In the genomic region with DNA sequence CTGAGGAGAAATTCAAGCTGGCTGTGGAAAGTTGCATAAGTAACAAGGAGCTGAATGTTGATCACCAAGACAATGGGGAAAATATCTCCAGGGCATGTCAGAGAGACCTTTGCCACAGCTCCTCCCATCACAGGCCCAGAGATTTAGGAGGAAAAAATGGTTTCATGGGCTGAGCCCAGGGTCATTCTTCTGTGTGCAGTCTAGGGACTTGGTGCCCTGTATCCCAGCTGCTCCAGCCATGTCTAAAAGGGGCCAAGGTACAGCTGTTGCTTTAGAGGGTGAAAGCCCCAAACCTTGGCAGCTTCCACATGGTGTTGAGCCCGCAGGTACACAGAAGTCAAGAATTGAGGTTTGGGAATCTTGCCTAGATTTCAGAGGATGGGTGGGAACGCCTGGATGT, we compare ENCODE assay signal across 33 cellular contexts.
DNase-seq lines count a peak whose midpoint lies in the region; ATAC-seq and TF ChIP-seq lines count a peak whose summit lies in the region.
"Had no signal": no experiment of that assay in that cellular context is flagged by ENCODE, and none has a peak within 500 bp of the region (broad histone marks: within the 10 kb centered on the region; RNA-seq: fewer than 3 reads in every experiment).

No MANE protein-coding gene starts in this region.

- H2AFZ ChIP-seq in Karpas-422 (ENCODE audit: low read length): no peak overlapping the region

- DNase-seq in Karpas-422 (no peak), endothelial cell (ENCODE audit: low spot score) (no peak), immature natural killer cell (no peak), NCI-H1417 (lab: John Stamatoyannopoulos, UW) (no peak)
- DNase-seq: 8988T; ACHN; AML-193; BE2C; C1 segment of cervical spinal cord; Caco-2; Calu3; CD4-positive, alpha-beta memory T cell; CD4-positive, alpha-beta T cell; CD4-positive, CD25-positive, alpha-beta regulatory T cell; CD8-positive, alpha-beta memory T cell; CD8-positive, alpha-beta T cell; COR-L47; DMS 273 treated with DMSO at 0.1 percent for 48 hours; DMS153; DMS53; DMS79; DMS79 treated with DMSO at 0.1 percent for 48 hours; DND-41; EL had no signal

- no peak for TF ChIP-seq CTCF in HEK293 (tag by site-specific recombination; IDR thresholded peaks at IDR 0.05)
- no peak for TF ChIP-seq CTCF in endothelial cell (IDR thresholded peaks at IDR 0.05; ENCODE audit: unreplicated experiment)

- no peaks in the 10 kb centered on the region for H3K9me3 ChIP-seq in HEK293 (ENCODE audit: control insufficient read depth, insufficient read depth, low read depth, low read length)
- no peaks in the 10 kb centered on the region; the same call in 1 of the 2 replicates for H3K9me3 ChIP-seq in Karpas-422 (ENCODE audit: low read length)
- H3K9me3 ChIP-seq: A549, BE2C had no signal

- H4K20me1 ChIP-seq in Karpas-422 (ENCODE audit: insufficient read depth, low read depth, low read length): no peaks in the 10 kb centered on the region
- H4K20me1 ChIP-seq: BLaER1; BLaER1 treated with 17β-estradiol and CSF1 and Interleukin-3, amounts not matched to agents 10 nM and 100 nM had no signal

- H3K4me1 Mint-ChIP-seq in endothelial cell (ENCODE audit: unreplicated experiment): peaks cover 10% of the 10 kb centered on the region
- H3K4me1 Mint-ChIP-seq in immature natural killer cell: peaks cover 0 to 4% of the 10 kb centered on the region in 2 donors
- H3K4me1 Mint-ChIP-seq: CD14-positive monocyte; CD4-positive, alpha-beta memory T cell; CD4-positive, CD25-positive, alpha-beta regulatory T cell had no signal

- H3K27ac ChIP-seq in HEK293 (ENCODE audit: extremely low read depth, low read depth, low read length) (no peak overlapping the region), Karpas-422 (ENCODE audit: low read length) (peak overlapping the region; percentile 97; the same call in 1 of the 2 replicates)
- H3K27ac ChIP-seq: 22Rv1; A549; BLaER1; BLaER1 treated with 17β-estradiol and CSF1 and Interleukin-3, amounts not matched to agents 10 nM and 100 nM; C4-2B had no signal

- H3K4me2 ChIP-seq in Karpas-422 (ENCODE audit: low read depth, low read length, poor library complexity, severe bottlenecking): no peak overlapping the region
- H3K4me2 ChIP-seq: A549; BLaER1; BLaER1 treated with 17β-estradiol and CSF1 and Interleukin-3, amounts not matched to agents 10 nM and 100 nM had no signal

- H3K4me1 ChIP-seq in HEK293 (ENCODE audit: control insufficient read depth, insufficient read depth, low read length) (peaks cover 5% of the 10 kb centered on the region; the same call in 1 of the 2 replicates), Karpas-422 (ENCODE audit: low read length) (peaks cover 61% of the 10 kb centered on the region)
- H3K4me1 ChIP-seq: A549, BE2C, Caco-2 had no signal

- POLR2A ChIA-PET in HEK293 (lab: Yijun Ruan, JAX): no interaction called here

- H3K9ac ChIP-seq in Karpas-422 (ENCODE audit: low read length): no peak overlapping the region
- H3K9ac ChIP-seq: BLaER1; BLaER1 treated with 17β-estradiol and CSF1 and Interleukin-3, amounts not matched to agents 10 nM and 100 nM had no signal

- no peak overlapping the region for H3K4me3 ChIP-seq in HEK293 (ENCODE audit: low read depth, low read length)
- no peak overlapping the region for H3K4me3 ChIP-seq in Karpas-422 (ENCODE audit: low read length)
- H3K4me3 ChIP-seq: A549; BLaER1; BLaER1 treated with 17β-estradiol and CSF1 and Interleukin-3, amounts not matched to agents 10 nM and 100 nM had no signal

- H3K9me2 ChIP-seq in Karpas-422 (replicated peaks; ENCODE audit: insufficient read depth, low read length): no peaks in the 10 kb centered on the region

- H3K79me2 ChIP-seq in Karpas-422 (ENCODE audit: low read length): no peaks in the 10 kb centered on the region

- ATAC-seq in HG03159 (IDR thresholded peaks at IDR 0.05; ENCODE audit: unreplicated experiment): no peak
- ATAC-seq: A549; CD8-positive, alpha-beta T cell had no signal

- H3K27me3 Mint-ChIP-seq in endothelial cell (ENCODE audit: unreplicated experiment): peaks cover 6% of the 10 kb centered on the region
- peaks cover 0 to 10% (median 10%) of the 10 kb centered on the region in 3 donors for H3K27me3 Mint-ChIP-seq in immature natural killer cell (ENCODE audit: low read depth in 3 of 3)
- H3K27me3 Mint-ChIP-seq: CD4-positive, CD25-positive, alpha-beta regulatory T cell had no signal

- CTCF ChIA-PET in HEK293 (lab: Yijun Ruan, JAX): no interaction called here

- H3K9me3 Mint-ChIP-seq in endothelial cell (ENCODE audit: unreplicated experiment) (peaks cover 8% of the 10 kb centered on the region), immature natural killer cell (peaks cover 0 to 19% (median 5%) of the 10 kb centered on the region in 6 donors)

- H3K27me3 ChIP-seq in Karpas-422 (ENCODE audit: low read length): no peaks in the 10 kb centered on the region
- H3K27me3 ChIP-seq: BE2C; BLaER1; BLaER1 treated with 17β-estradiol and CSF1 and Interleukin-3, amounts not matched to agents 10 nM and 100 nM had no signal

- peak overlapping the region; percentile 10 for H3K27ac Mint-ChIP-seq in endothelial cell (ENCODE audit: unreplicated experiment)
- H3K27ac Mint-ChIP-seq in immature natural killer cell: no peak overlapping the region
- H3K27ac Mint-ChIP-seq: B cell; CD14-positive monocyte; CD4-positive, alpha-beta memory T cell; CD4-positive, alpha-beta T cell; CD4-positive, CD25-positive, alpha-beta regulatory T cell; CD8-positive, alpha-beta T cell had no signal

- H3K36me3 ChIP-seq in HEK293 (ENCODE audit: control insufficient read depth in 2 of 2, insufficient read depth in 1 of 2, low read length in 2 of 2) (no peaks in the 10 kb centered on the region), Karpas-422 (ENCODE audit: insufficient read depth, low read length) (no peaks in the 10 kb centered on the region; the same call in 1 of the 2 replicates)
- H3K36me3 ChIP-seq: BE2C; BLaER1; BLaER1 treated with 17β-estradiol and CSF1 and Interleukin-3, amounts not matched to agents 10 nM and 100 nM had no signal

- H3K4me3 Mint-ChIP-seq in endothelial cell (ENCODE audit: unreplicated experiment) (no peak overlapping the region), immature natural killer cell (no peak overlapping the region)
- H3K4me3 Mint-ChIP-seq: B cell; CD14-positive monocyte; CD4-positive, alpha-beta memory T cell; CD4-positive, alpha-beta T cell; CD4-positive, CD25-positive, alpha-beta regulatory T cell; CD8-positive, alpha-beta memory T cell; CD8-positive, alpha-beta T cell had no signal

- H3K36me3 Mint-ChIP-seq in endothelial cell (ENCODE audit: low read depth, unreplicated experiment): peaks cover 12% of the 10 kb centered on the region
- H3K36me3 Mint-ChIP-seq in immature natural killer cell: peaks cover 0 to 11% (median 5%) of the 10 kb centered on the region in 3 donors
- H3K36me3 Mint-ChIP-seq: CD14-positive monocyte; CD4-positive, alpha-beta memory T cell; CD4-positive, CD25-positive, alpha-beta regulatory T cell had no signal

TF ChIP-seq in HEK293, 187 proteins besides CTCF, POLR2A, EP300 and RAD21:
- no peak for TF ChIP-seq ZNF701 (tag by site-specific recombination; IDR thresholded peaks at IDR 0.05)
- TF ChIP-seq SETDB1 (IDR thresholded peaks at IDR 0.05; ENCODE audit: insufficient read length, low read length): peak; percentile 56
- TF ChIP-seq TRIM28 (IDR thresholded peaks at IDR 0.05; ENCODE audit: borderline replicate concordance, low read length): peak; percentile 54; the same call in 1 of the 2 replicates
- peak; percentile 81 for TF ChIP-seq ZNF585B (tag by site-specific recombination; IDR thresholded peaks at IDR 0.05)
